Comparison of ENCODE assay signal across 8 cellular contexts in genomic region chr3:28347374-28348285, GRCh38. TPM values are rescaled to one million over a fixed set of nuclear protein-coding genes. Genes with fewer than 3 reads are reported as not detected.
DNase-seq lines count a peak whose midpoint lies in the region; ATAC-seq, FAIRE-seq and TF ChIP-seq lines count a peak whose summit lies in the region.

No MANE protein-coding gene starts in this region.

- peaks cover 11 to 30% of the 10 kb centered on the region in 2 donors for H3K36me3 Mint-ChIP-seq in CD4-positive, alpha-beta memory T cell

- peak overlapping the region; percentile 85 to 94 for H3K4me3 ChIP-seq in CD4-positive, alpha-beta memory T cell (ENCODE audit: low read length in 2 of 2)
- peak overlapping the region; percentile 69 for H3K4me3 ChIP-seq in astrocyte of the cerebellum (ENCODE audit: low read depth, low read length)
- H3K4me3 ChIP-seq in stomach, result peak overlapping the region; percentile 63 to 78 (median 72)

- no peak for TF ChIP-seq POLR2A in stomach (IDR thresholded peaks at IDR 0.05)

- in situ Hi-C loops in astrocyte of the cerebellum (cut with HindIII; ENCODE audit: low sequenced_read_pairs), result loop anchor here (10.0 kb wide), 1 partner anchor 623 kb away; the partner anchor contains the start of gene EOMES

- H3K9me3 ChIP-seq in CD4-positive, alpha-beta memory T cell (ENCODE audit: control insufficient read depth in 1 of 2, low read length in 2 of 2), result no peaks in the 10 kb centered on the region
- H3K9me3 ChIP-seq in stomach, result peaks cover 0 to 11% (median 4%) of the 10 kb centered on the region in 4 donors

- ATAC-seq in HG03045 (IDR thresholded peaks at IDR 0.05; ENCODE audit: unreplicated experiment), result no peak

- peak overlapping the region; percentile 97 to 100 (median 98) for H3K27ac Mint-ChIP-seq in CD4-positive, alpha-beta memory T cell

- POLR2A ChIA-PET in CD4-positive, alpha-beta memory T cell (lab: Charles Lee; ENCODE audit: partially characterized antibody), result interaction anchor here (1.3 to 2.4 kb wide), 10 partner anchors 8 to 863 kb away, joined by 7 to 23 read pairs (median 10); partner anchors contain the start of genes CMC1 and SLC4A7

- FAIRE-seq in islet of Langerhans (lab: Jason Lieb, UNC), result peak; percentile 85

- peak in 2 of 5 donors; percentile 11 to 40 for DNase-seq in CD4-positive, alpha-beta memory T cell
- DNase-seq in LHCN-M2 (ENCODE audit: low read depth) (peak; percentile 72), astrocyte of the cerebellum (ENCODE audit: low read depth) (no peak), stomach (no peak), DMS79 (lab: John Stamatoyannopoulos, UW) (no peak), NCI-H226 (no peak)

- 14 to 24% (median 21%) methylated on average over 17 of the region's 17 CpGs for WGBS in stomach, 5 donors

- peaks cover 46 to 75% (median 60%) of the 10 kb centered on the region in 4 donors for H3K4me1 Mint-ChIP-seq in CD4-positive, alpha-beta memory T cell

- no peaks in the 10 kb centered on the region for H3K27me3 ChIP-seq in CD4-positive, alpha-beta memory T cell (ENCODE audit: insufficient read depth, low read length)
- no peaks in the 10 kb centered on the region for H3K27me3 ChIP-seq in stomach

- no peak for TF ChIP-seq EP300 in stomach (IDR thresholded peaks at IDR 0.05)

- H3K36me3 ChIP-seq in CD4-positive, alpha-beta memory T cell (ENCODE audit: insufficient read depth, low read length), result no peaks in the 10 kb centered on the region
- H3K36me3 ChIP-seq in stomach, result peaks cover under 1 to 10% (median 3%) of the 10 kb centered on the region in 4 donors

- TF ChIP-seq CTCF in astrocyte of the cerebellum (IDR thresholded peaks at IDR 0.05; ENCODE audit: low read depth, low read length, missing control alignments) (no peak), stomach (IDR thresholded peaks at IDR 0.05) (no peak)

- CTCF ChIA-PET in CD4-positive, alpha-beta memory T cell (lab: Charles Lee; ENCODE audit: partially characterized antibody), result interaction anchor here (0.8 to 2.5 kb wide), 7 partner anchors 9 to 642 kb away, joined by 3 to 15 read pairs (median 9); partner anchors contain the start of gene EOMES

- H3K4me3 Mint-ChIP-seq in CD4-positive, alpha-beta memory T cell, result peak overlapping the region; percentile 93 to 99 (median 97)

- peaks cover 51% of the 10 kb centered on the region for H3K4me1 ChIP-seq in CD4-positive, alpha-beta memory T cell (ENCODE audit: insufficient read depth, low read length)
- peaks cover 20 to 66% (median 44%) of the 10 kb centered on the region in 4 donors for H3K4me1 ChIP-seq in stomach

- H3K27me3 Mint-ChIP-seq in CD4-positive, alpha-beta memory T cell, result no peaks in the 10 kb centered on the region

- H3K27ac ChIP-seq in CD4-positive, alpha-beta memory T cell (ENCODE audit: low read depth, low read length), result peak overlapping the region; percentile 94
- peak overlapping the region; percentile 97 to 100 (median 99) for H3K27ac ChIP-seq in stomach

- peaks cover 0 to 9% (median 4%) of the 10 kb centered on the region in 8 donors for H3K9me3 Mint-ChIP-seq in CD4-positive, alpha-beta memory T cell

- intact Hi-C loops in CD4-positive, alpha-beta memory T cell (cut with micrococcal nuclease), result loop anchor here (2.0 to 5.0 kb wide), 3 partner anchors 19 to 979 kb away; partner anchors contain the start of gene NEK10
- intact Hi-C loops in stomach (cut with DNase I; ENCODE audit: low total_unique reads), result no loop called here

RNA-seq across cellular contexts. Expression of gene ZCWPW2, which starts 0.9 kb away (rescaled TPM):
- 1 to 10 TPM in 1 of 2 experiments, under 1 TPM in 1; 0.61 to 1.5 TPM for total RNA-seq in CD4-positive, alpha-beta memory T cell
- under 1 TPM; 0.59 to 0.91 TPM for polyA plus RNA-seq in CD4-positive, alpha-beta memory T cell
- total RNA-seq in LHCN-M2 (2014; rRNA removed) (1.1 and 1.4 TPM in 2 replicates), stomach (1 to 10 TPM in 3 of 5 donors, under 1 TPM in 1, not detected in 1; 0.29 to 9.4 (median 1.7) TPM)
- 0.36 TPM for polyA plus RNA-seq in LHCN-M2 (2012)
- under 1 TPM; 0.61 to 0.88 (median 0.62) TPM for polyA plus RNA-seq in stomach

RNA-seq across cellular contexts. Expression of gene AZI2, which starts 1.0 kb away (rescaled TPM):
- total RNA-seq in CD4-positive, alpha-beta memory T cell, result 10 to 100 TPM; 40.3 to 44.5 TPM
- 10 to 100 TPM; 43.2 to 43.9 TPM for polyA plus RNA-seq in CD4-positive, alpha-beta memory T cell
- total RNA-seq in LHCN-M2 (2014; rRNA removed), result 58.6 and 83.1 TPM in 2 replicates
- 33.9 TPM for polyA plus RNA-seq in LHCN-M2 (2012)
- total RNA-seq in stomach, result 100 to 1,000 TPM in 1 of 5 donors, 10 to 100 TPM in 3, 1 to 10 TPM in 1; 7.0 to 424 (median 74.7) TPM
- polyA plus RNA-seq in stomach, result 10 to 100 TPM; 26.5 to 93.6 (median 34.9) TPM
